In the genomic region with DNA sequence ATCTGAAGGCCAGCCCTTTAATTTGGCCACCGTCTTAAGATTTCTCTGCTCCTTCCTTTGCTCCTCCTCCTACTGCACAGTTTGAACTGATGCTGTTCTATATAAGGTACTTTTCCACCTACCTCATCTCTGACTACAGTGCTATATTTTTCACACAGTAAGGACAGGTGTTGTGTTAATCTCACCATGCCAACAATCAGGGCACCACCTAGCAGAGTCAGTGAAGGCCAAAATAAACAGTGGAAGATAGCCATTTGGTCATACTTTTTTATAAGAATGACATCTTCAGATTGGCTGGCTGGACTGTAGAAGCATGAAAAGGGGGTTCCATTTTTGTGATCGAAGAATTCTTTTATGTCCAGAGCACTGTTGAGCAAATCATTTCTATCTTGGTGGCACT, we compare ENCODE assay signal across 14 cellular contexts. TPM values are rescaled to one million over a fixed set of nuclear protein-coding genes. Genes with fewer than 3 reads are reported as not detected.
"Had no signal": no experiment of that assay in that cellular context is flagged by ENCODE, and none has a peak within 500 bp of the region (broad histone marks: within the 10 kb centered on the region; RNA-seq: fewer than 3 reads in every experiment).

No MANE protein-coding gene starts in this region.

RNA-seq across cellular contexts. Expression of a gene that starts 11.7 kb away (rescaled TPM):
- total RNA-seq: activated B cell treated with CpG ODN at 0.5 μM for 24 hours; activated CD4-positive, alpha-beta memory T cell treated with anti-CD3 and anti-CD28 coated beads for 36 hours; activated CD4-positive, alpha-beta memory T cell treated with anti-CD3 and anti-CD28 coated beads, Interleukin-2, amount 10 ng/mL, durations not matched to agents 7 days and 5 days; activated CD4-positive, alpha-beta T cell treated with anti-CD3 and anti-CD28 coated beads for 36 hours; activated CD4-positive, alpha-beta T cell treated with anti-CD3 and anti-CD28 coated beads, Interleukin-2, amount 10 ng/mL, durations not matched to agents 24 days and 14 days; activated CD4-positive, alpha-beta T cell treated with anti-CD3 and anti-CD28 coated beads, Interleukin-2, amount 10 ng/mL, durations not matched to agents 7 days and 5 days; activated CD8-positive, alpha-beta memory T cell treated with anti-CD3 and anti-CD28 coated beads for 36 hours; activated CD8-positive, alpha-beta memory T cell treated with anti-CD3 and anti-CD28 coated beads, Interleukin-2, amount 10 ng/mL, durations not matched to agents 7 days and 5 days; activated CD8-positive, alpha-beta T cell treated with anti-CD3 and anti-CD28 coated beads for 36 hours; activated CD8-positive, alpha-beta T cell treated with anti-CD3 and anti-CD28 coated beads, Interleukin-2, amount 10 ng/mL, durations not matched to agents 7 days and 5 days; T-cell; T-helper 1 cell treated with Interleukin-12 subunit alpha and Interleukin-12 subunit beta and Interleukin-4 antibody, amounts not matched to agents 30 ng/mL and 1 ng/mL, for 36 hours; T-helper 2 cell treated with Interferon-gamma antibody and Interleukin-4, amounts not matched to agents 100 ng/mL and 5 ng/mL, for 36 hours; WTC11 had no signal
